Comparison of ENCODE assay signal across 1 cellular context in the genomic region with DNA sequence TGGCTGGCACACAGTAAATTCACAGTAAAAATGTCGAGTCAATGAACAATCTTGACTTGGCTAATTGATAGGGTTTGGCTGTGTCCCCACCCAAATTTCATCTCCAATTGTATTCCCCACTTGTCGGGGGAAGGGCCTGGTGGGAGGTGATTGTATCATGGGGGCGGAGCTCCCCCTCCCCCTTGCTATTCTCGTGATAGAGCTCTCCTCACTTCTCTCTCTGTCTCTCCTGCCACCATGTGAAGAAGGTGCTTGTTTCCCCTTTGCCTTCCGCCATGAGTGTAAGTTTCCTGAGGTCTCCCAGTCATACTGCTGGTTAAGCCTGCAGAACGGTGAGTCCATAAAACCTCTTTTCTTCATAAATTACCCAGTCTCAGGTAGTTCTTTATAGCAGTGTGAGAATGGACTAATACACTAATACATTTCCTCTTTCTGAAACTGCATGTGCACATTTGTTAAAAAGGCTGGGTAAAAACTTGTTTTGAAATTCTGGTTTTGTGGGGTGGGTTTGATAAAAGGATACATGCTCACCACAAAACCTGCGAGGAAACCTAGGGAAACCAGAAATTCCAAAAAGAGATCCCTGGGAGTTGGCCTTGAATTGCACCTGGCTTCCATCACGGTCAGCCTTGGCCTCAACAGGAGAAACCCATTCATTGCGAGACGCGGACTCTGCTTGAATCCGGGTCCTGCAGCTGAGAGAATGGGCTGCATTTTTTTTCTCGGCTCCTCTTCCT.
TF ChIP-seq lines count a peak whose summit lies in the region.

No MANE protein-coding gene starts in this region.

TF ChIP-seq in HepG2, 621 proteins besides CTCF, POLR2A, EP300 and RAD21:
- TF ChIP-seq ZFP90 (CRISPR knock-in tag; IDR thresholded peaks at IDR 0.05; ENCODE audit: borderline replicate concordance) (no peak), REXO4 (CRISPR knock-in tag; IDR thresholded peaks at IDR 0.05; ENCODE audit: borderline replicate concordance) (no peak), ZNF614 (CRISPR knock-in tag; IDR thresholded peaks at IDR 0.05; ENCODE audit: borderline replicate concordance) (no peak), ZNF652 (CRISPR knock-in tag; IDR thresholded peaks at IDR 0.05; ENCODE audit: borderline replicate concordance, low read depth) (no peak), SUZ12 (IDR thresholded peaks at IDR 0.05; ENCODE audit: low read depth, low read length) (no peak), ZKSCAN5 (CRISPR knock-in tag; IDR thresholded peaks at IDR 0.05) (no peak), MIER3 (CRISPR knock-in tag; IDR thresholded peaks at IDR 0.05; ENCODE audit: borderline replicate concordance) (no peak), ATAD3A (CRISPR knock-in tag; IDR thresholded peaks at IDR 0.05) (no peak), MBNL3 (CRISPR knock-in tag; conservative IDR thresholded peaks at IDR 0.05) (no peak), HOXA5 (CRISPR knock-in tag; IDR thresholded peaks at IDR 0.05) (no peak), POGZ (CRISPR knock-in tag; IDR thresholded peaks at IDR 0.05) (no peak), AHR (CRISPR knock-in tag; IDR thresholded peaks at IDR 0.05) (no peak), ZNF558 (CRISPR knock-in tag; IDR thresholded peaks at IDR 0.05; ENCODE audit: borderline replicate concordance) (no peak), WIZ (CRISPR knock-in tag; IDR thresholded peaks at IDR 0.05) (no peak), NCOA2 (CRISPR knock-in tag; IDR thresholded peaks at IDR 0.05) (no peak), SIN3A (IDR thresholded peaks at IDR 0.05; ENCODE audit: borderline replicate concordance, low read depth, low read length) (no peak), ARNT2 (CRISPR knock-in tag; IDR thresholded peaks at IDR 0.05; ENCODE audit: low read depth) (no peak), MXD4 (CRISPR knock-in tag; IDR thresholded peaks at IDR 0.05) (no peak), ISX (CRISPR knock-in tag; conservative IDR thresholded peaks at IDR 0.05) (no peak)
- TF ChIP-seq, protein P1, sequence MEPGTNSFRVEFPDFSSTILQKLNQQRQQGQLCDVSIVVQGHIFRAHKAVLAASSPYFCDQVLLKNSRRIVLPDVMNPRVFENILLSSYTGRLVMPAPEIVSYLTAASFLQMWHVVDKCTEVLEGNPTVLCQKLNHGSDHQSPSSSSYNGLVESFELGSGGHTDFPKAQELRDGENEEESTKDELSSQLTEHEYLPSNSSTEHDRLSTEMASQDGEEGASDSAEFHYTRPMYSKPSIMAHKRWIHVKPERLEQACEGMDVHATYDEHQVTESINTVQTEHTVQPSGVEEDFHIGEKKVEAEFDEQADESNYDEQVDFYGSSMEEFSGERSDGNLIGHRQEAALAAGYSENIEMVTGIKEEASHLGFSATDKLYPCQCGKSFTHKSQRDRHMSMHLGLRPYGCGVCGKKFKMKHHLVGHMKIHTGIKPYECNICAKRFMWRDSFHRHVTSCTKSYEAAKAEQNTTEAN (CRISPR knock-in tag; conservative IDR thresholded peaks at IDR 0.05): no peak
